In genomic region chr11:110824912-110825311, GRCh38 we compare ENCODE assay signal across 9 cellular contexts.
"Had no signal": no experiment of that assay in that cellular context is flagged by ENCODE, and none has a peak within 500 bp of the region (broad histone marks: within the 10 kb centered on the region; RNA-seq: fewer than 3 reads in every experiment).

No MANE protein-coding gene starts in this region.

- H3K4me3 ChIP-seq: GM23248, HAP-1 had no signal

- H3K27me3 Mint-ChIP-seq: IgD-negative memory B cell had no signal

- H3K27ac ChIP-seq: GM23248, HL-60 had no signal

- DNase-seq: GM23248, GOT3, H7, HFFc6 had no signal

- H3K9me3 ChIP-seq: HAP-1 had no signal

- H3K9ac ChIP-seq: GM23248 had no signal

- ATAC-seq: HCT116, HepG2 had no signal

- H3K27ac Mint-ChIP-seq: HFFc6, IgD-negative memory B cell had no signal

- H3K36me3 Mint-ChIP-seq: IgD-negative memory B cell had no signal

- H3K4me1 ChIP-seq: HAP-1 had no signal

- H3K4me3 Mint-ChIP-seq: HFFc6, IgD-negative memory B cell had no signal

- H3K9me3 Mint-ChIP-seq: HFFc6, IgD-negative memory B cell had no signal

- H3K36me3 ChIP-seq: HAP-1 had no signal

- H2AFZ ChIP-seq: GM23248 had no signal
